ENCODE assay signal across 1 cellular context in the genomic region with DNA sequence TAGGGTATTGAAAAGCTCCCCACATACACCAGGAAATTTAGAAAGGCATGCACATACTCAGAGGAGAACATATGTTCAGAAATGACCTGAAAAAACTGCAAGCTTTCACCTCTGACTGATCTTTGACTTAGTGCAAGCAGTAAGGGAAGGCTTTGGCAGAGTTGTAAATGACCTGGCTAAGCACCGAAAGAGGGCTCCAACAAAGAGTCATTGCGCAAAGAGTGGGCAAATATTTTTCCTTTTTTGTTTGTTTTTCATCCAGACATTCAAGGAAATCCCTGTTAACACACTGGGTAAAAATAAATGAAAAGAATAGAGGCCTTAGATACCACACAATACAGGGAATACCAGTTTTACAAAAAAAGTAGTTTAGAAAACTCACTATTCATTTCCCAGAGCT.
TF ChIP-seq lines count a peak whose summit lies in the region.

No MANE protein-coding gene starts in this region.

TF ChIP-seq in HepG2, 621 proteins besides CTCF, POLR2A, EP300 and RAD21 (continued from another document and continues in another):
- no peak for TF ChIP-seq POLR2AphosphoS2 (IDR thresholded peaks at IDR 0.05; ENCODE audit: low read depth, low read length)
- no peak for TF ChIP-seq MED8 (CRISPR knock-in tag; IDR thresholded peaks at IDR 0.05; ENCODE audit: insufficient replicate concordance)
- TF ChIP-seq HOXD1 (CRISPR knock-in tag; IDR thresholded peaks at IDR 0.05): 0 out of 2 replicates have a peak, but pooled peaks have one; percentile 25
- no peak for TF ChIP-seq RARG (CRISPR knock-in tag; IDR thresholded peaks at IDR 0.05; ENCODE audit: low read depth)
- TF ChIP-seq, protein P1, sequence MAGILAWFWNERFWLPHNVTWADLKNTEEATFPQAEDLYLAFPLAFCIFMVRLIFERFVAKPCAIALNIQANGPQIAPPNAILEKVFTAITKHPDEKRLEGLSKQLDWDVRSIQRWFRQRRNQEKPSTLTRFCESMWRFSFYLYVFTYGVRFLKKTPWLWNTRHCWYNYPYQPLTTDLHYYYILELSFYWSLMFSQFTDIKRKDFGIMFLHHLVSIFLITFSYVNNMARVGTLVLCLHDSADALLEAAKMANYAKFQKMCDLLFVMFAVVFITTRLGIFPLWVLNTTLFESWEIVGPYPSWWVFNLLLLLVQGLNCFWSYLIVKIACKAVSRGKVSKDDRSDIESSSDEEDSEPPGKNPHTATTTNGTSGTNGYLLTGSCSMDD (CRISPR knock-in tag; IDR thresholded peaks at IDR 0.05): no peak
- TF ChIP-seq SMC3 (IDR thresholded peaks at IDR 0.05; ENCODE audit: low read length): no peak
- TF ChIP-seq, protein P2, sequence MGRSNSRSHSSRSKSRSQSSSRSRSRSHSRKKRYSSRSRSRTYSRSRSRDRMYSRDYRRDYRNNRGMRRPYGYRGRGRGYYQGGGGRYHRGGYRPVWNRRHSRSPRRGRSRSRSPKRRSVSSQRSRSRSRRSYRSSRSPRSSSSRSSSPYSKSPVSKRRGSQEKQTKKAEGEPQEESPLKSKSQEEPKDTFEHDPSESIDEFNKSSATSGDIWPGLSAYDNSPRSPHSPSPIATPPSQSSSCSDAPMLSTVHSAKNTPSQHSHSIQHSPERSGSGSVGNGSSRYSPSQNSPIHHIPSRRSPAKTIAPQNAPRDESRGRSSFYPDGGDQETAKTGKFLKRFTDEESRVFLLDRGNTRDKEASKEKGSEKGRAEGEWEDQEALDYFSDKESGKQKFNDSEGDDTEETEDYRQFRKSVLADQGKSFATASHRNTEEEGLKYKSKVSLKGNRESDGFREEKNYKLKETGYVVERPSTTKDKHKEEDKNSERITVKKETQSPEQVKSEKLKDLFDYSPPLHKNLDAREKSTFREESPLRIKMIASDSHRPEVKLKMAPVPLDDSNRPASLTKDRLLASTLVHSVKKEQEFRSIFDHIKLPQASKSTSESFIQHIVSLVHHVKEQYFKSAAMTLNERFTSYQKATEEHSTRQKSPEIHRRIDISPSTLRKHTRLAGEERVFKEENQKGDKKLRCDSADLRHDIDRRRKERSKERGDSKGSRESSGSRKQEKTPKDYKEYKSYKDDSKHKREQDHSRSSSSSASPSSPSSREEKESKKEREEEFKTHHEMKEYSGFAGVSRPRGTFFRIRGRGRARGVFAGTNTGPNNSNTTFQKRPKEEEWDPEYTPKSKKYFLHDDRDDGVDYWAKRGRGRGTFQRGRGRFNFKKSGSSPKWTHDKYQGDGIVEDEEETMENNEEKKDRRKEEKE (IDR thresholded peaks at IDR 0.05): no peak
- TF ChIP-seq, protein P3, sequence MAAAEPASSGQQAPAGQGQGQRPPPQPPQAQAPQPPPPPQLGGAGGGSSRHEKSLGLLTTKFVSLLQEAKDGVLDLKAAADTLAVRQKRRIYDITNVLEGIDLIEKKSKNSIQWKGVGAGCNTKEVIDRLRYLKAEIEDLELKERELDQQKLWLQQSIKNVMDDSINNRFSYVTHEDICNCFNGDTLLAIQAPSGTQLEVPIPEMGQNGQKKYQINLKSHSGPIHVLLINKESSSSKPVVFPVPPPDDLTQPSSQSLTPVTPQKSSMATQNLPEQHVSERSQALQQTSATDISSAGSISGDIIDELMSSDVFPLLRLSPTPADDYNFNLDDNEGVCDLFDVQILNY (CRISPR knock-in tag; conservative IDR thresholded peaks at IDR 0.05): no peak
- TF ChIP-seq MED1 (CRISPR knock-in tag; IDR thresholded peaks at IDR 0.05): peak; percentile 57; the same call in 1 of the 2 replicates
- TF ChIP-seq SOX5 (CRISPR knock-in tag; IDR thresholded peaks at IDR 0.05; ENCODE audit: borderline replicate concordance): peak; percentile 75; the same call in 1 of the 2 replicates
- peak; percentile 57 for TF ChIP-seq TEAD3 (CRISPR knock-in tag; optimal IDR thresholded peaks at IDR 0.05; ENCODE audit: borderline replicate concordance)
- TF ChIP-seq, protein P4, sequence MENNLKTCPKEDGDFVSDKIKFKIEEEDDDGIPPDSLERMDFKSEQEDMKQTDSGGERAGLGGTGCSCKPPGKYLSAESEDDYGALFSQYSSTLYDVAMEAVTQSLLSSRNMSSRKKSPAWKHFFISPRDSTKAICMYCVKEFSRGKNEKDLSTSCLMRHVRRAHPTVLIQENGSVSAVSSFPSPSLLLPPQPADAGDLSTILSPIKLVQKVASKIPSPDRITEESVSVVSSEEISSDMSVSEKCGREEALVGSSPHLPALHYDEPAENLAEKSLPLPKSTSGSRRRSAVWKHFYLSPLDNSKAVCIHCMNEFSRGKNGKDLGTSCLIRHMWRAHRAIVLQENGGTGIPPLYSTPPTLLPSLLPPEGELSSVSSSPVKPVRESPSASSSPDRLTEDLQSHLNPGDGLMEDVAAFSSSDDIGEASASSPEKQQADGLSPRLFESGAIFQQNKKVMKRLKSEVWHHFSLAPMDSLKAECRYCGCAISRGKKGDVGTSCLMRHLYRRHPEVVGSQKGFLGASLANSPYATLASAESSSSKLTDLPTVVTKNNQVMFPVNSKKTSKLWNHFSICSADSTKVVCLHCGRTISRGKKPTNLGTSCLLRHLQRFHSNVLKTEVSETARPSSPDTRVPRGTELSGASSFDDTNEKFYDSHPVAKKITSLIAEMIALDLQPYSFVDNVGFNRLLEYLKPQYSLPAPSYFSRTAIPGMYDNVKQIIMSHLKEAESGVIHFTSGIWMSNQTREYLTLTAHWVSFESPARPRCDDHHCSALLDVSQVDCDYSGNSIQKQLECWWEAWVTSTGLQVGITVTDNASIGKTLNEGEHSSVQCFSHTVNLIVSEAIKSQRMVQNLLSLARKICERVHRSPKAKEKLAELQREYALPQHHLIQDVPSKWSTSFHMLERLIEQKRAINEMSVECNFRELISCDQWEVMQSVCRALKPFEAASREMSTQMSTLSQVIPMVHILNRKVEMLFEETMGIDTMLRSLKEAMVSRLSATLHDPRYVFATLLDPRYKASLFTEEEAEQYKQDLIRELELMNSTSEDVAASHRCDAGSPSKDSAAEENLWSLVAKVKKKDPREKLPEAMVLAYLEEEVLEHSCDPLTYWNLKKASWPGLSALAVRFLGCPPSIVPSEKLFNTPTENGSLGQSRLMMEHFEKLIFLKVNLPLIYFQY (CRISPR knock-in tag; IDR thresholded peaks at IDR 0.05; ENCODE audit: borderline replicate concordance): no peak
- TF ChIP-seq, protein P5, sequence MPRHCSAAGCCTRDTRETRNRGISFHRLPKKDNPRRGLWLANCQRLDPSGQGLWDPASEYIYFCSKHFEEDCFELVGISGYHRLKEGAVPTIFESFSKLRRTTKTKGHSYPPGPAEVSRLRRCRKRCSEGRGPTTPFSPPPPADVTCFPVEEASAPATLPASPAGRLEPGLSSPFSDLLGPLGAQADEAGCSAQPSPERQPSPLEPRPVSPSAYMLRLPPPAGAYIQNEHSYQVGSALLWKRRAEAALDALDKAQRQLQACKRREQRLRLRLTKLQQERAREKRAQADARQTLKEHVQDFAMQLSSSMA (CRISPR knock-in tag; IDR thresholded peaks at IDR 0.05): no peak
- TF ChIP-seq, protein P6, sequence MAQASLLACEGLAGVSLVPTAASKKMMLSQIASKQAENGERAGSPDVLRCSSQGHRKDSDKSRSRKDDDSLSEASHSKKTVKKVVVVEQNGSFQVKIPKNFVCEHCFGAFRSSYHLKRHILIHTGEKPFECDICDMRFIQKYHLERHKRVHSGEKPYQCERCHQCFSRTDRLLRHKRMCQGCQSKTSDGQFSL (CRISPR knock-in tag; IDR thresholded peaks at IDR 0.05): no peak
- TF ChIP-seq MAF1 (CRISPR knock-in tag; IDR thresholded peaks at IDR 0.05; ENCODE audit: borderline replicate concordance): no peak
- TF ChIP-seq HHEX (CRISPR knock-in tag; IDR thresholded peaks at IDR 0.05): no peak
- peak; percentile 75 for TF ChIP-seq FOXA3 (CRISPR knock-in tag; IDR thresholded peaks at IDR 0.05)
- TF ChIP-seq LCORL (IDR thresholded peaks at IDR 0.05): no peak
- peak; percentile 53; the same call in 1 of the 2 replicates for TF ChIP-seq LCORL (CRISPR knock-in tag; IDR thresholded peaks at IDR 0.05)
- TF ChIP-seq POGZ (CRISPR knock-in tag; IDR thresholded peaks at IDR 0.05): peak; percentile 37; the same call in 1 of the 2 replicates
- TF ChIP-seq, protein P7, sequence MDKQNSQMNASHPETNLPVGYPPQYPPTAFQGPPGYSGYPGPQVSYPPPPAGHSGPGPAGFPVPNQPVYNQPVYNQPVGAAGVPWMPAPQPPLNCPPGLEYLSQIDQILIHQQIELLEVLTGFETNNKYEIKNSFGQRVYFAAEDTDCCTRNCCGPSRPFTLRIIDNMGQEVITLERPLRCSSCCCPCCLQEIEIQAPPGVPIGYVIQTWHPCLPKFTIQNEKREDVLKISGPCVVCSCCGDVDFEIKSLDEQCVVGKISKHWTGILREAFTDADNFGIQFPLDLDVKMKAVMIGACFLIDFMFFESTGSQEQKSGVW (CRISPR knock-in tag; IDR thresholded peaks at IDR 0.05; ENCODE audit: borderline replicate concordance): no peak
- TF ChIP-seq, protein P8, sequence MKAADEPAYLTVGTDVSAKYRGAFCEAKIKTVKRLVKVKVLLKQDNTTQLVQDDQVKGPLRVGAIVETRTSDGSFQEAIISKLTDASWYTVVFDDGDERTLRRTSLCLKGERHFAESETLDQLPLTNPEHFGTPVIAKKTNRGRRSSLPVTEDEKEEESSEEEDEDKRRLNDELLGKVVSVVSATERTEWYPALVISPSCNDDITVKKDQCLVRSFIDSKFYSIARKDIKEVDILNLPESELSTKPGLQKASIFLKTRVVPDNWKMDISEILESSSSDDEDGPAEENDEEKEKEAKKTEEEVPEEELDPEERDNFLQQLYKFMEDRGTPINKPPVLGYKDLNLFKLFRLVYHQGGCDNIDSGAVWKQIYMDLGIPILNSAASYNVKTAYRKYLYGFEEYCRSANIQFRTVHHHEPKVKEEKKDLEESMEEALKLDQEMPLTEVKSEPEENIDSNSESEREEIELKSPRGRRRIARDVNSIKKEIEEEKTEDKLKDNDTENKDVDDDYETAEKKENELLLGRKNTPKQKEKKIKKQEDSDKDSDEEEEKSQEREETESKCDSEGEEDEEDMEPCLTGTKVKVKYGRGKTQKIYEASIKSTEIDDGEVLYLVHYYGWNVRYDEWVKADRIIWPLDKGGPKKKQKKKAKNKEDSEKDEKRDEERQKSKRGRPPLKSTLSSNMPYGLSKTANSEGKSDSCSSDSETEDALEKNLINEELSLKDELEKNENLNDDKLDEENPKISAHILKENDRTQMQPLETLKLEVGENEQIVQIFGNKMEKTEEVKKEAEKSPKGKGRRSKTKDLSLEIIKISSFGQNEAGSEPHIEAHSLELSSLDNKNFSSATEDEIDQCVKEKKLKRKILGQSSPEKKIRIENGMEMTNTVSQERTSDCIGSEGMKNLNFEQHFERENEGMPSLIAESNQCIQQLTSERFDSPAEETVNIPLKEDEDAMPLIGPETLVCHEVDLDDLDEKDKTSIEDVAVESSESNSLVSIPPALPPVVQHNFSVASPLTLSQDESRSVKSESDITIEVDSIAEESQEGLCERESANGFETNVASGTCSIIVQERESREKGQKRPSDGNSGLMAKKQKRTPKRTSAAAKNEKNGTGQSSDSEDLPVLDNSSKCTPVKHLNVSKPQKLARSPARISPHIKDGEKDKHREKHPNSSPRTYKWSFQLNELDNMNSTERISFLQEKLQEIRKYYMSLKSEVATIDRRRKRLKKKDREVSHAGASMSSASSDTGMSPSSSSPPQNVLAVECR (CRISPR knock-in tag; IDR thresholded peaks at IDR 0.05; ENCODE audit: borderline replicate concordance): peak; percentile 27; the same call in 1 of the 2 replicates
- no peak for TF ChIP-seq SOX13 (IDR thresholded peaks at IDR 0.05)
- peak in 1 of 2 experiments; percentile 91; a peak in 2 of 4 replicates for TF ChIP-seq SOX13 (CRISPR knock-in tag; conservative IDR thresholded peaks at IDR 0.05 in 1 of 2, IDR thresholded peaks at IDR 0.05 in 1 of 2)
- TF ChIP-seq, protein P9, sequence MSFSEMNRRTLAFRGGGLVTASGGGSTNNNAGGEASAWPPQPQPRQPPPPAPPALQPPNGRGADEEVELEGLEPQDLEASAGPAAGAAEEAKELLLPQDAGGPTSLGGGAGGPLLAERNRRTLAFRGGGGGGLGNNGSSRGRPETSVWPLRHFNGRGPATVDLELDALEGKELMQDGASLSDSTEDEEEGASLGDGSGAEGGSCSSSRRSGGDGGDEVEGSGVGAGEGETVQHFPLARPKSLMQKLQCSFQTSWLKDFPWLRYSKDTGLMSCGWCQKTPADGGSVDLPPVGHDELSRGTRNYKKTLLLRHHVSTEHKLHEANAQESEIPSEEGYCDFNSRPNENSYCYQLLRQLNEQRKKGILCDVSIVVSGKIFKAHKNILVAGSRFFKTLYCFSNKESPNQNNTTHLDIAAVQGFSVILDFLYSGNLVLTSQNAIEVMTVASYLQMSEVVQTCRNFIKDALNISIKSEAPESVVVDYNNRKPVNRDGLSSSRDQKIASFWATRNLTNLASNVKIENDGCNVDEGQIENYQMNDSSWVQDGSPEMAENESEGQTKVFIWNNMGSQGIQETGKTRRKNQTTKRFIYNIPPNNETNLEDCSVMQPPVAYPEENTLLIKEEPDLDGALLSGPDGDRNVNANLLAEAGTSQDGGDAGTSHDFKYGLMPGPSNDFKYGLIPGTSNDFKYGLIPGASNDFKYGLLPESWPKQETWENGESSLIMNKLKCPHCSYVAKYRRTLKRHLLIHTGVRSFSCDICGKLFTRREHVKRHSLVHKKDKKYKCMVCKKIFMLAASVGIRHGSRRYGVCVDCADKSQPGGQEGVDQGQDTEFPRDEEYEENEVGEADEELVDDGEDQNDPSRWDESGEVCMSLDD (CRISPR knock-in tag; IDR thresholded peaks at IDR 0.05; ENCODE audit: borderline replicate concordance): no peak
- no peak for TF ChIP-seq SCMH1 (CRISPR knock-in tag; IDR thresholded peaks at IDR 0.05; ENCODE audit: borderline replicate concordance)
- TF ChIP-seq, protein P10, sequence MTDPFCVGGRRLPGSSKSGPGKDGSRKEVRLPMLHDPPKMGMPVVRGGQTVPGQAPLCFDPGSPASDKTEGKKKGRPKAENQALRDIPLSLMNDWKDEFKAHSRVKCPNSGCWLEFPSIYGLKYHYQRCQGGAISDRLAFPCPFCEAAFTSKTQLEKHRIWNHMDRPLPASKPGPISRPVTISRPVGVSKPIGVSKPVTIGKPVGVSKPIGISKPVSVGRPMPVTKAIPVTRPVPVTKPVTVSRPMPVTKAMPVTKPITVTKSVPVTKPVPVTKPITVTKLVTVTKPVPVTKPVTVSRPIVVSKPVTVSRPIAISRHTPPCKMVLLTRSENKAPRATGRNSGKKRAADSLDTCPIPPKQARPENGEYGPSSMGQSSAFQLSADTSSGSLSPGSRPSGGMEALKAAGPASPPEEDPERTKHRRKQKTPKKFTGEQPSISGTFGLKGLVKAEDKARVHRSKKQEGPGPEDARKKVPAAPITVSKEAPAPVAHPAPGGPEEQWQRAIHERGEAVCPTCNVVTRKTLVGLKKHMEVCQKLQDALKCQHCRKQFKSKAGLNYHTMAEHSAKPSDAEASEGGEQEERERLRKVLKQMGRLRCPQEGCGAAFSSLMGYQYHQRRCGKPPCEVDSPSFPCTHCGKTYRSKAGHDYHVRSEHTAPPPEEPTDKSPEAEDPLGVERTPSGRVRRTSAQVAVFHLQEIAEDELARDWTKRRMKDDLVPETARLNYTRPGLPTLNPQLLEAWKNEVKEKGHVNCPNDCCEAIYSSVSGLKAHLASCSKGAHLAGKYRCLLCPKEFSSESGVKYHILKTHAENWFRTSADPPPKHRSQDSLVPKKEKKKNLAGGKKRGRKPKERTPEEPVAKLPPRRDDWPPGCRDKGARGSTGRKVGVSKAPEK (CRISPR knock-in tag; IDR thresholded peaks at IDR 0.05; ENCODE audit: borderline replicate concordance): no peak
